Comparison of ENCODE assay signal across 1 cellular context in genomic region chr9:17005085-17005484, GRCh38.
TF ChIP-seq lines count a peak whose summit lies in the region.

No MANE protein-coding gene starts in this region.

TF ChIP-seq in GM12878, 131 proteins besides CTCF, POLR2A, EP300 and RAD21 (continued from another document):
- no peak for TF ChIP-seq ZBTB33 (IDR thresholded peaks at IDR 0.05)
- no peak for TF ChIP-seq ZNF687 (IDR thresholded peaks at IDR 0.05)
- no peak for TF ChIP-seq ASH2L (IDR thresholded peaks at IDR 0.05; ENCODE audit: borderline replicate concordance, low read depth)
- no peak for TF ChIP-seq HDGF (IDR thresholded peaks at IDR 0.05)
- TF ChIP-seq STAT1 (conservative IDR thresholded peaks at IDR 0.05) = no peak
- no peak for TF ChIP-seq RFX5 (IDR thresholded peaks at IDR 0.05; ENCODE audit: low read depth, low read length)
- TF ChIP-seq NR2F1 (conservative IDR thresholded peaks at IDR 0.05) = no peak
- no peak for TF ChIP-seq MXI1 (IDR thresholded peaks at IDR 0.05; ENCODE audit: low read depth, low read length)
